1 cellular context compared by ENCODE assay signal in the genomic region with DNA sequence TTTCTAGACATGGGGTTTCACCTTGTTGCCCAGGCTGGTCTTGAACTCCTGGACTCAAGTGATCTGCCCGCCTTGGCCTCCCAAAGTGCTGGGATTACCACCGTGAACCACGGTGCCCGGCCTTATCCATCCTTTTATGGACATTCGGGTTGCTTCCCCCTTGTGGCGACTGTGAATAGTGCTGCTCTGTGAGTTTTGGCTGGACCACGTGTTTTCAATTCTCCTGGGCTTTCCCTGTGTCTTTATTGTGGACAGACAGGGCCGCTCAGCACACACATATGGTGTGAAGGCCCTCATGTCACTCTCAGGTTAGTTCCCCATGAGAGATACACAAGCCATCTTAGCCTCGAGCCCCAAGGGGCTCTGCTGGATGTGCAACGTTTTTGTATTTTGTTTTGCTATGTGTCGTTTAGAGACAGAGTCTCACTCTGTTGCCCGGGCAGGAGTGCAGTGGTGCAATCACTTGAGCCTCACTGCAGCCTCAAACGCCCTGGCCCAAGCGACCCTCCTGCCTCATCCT.
TF ChIP-seq lines count a peak whose summit lies in the region.

No MANE protein-coding gene starts in this region.

TF ChIP-seq in HepG2, 621 proteins besides CTCF, POLR2A, EP300 and RAD21 (continued from another document and continues in another):
- TF ChIP-seq ZNF609 (CRISPR knock-in tag; IDR thresholded peaks at IDR 0.05; ENCODE audit: borderline replicate concordance) (0 out of 2 replicates have a peak, but pooled peaks have one; percentile 9), ZNF34 (CRISPR knock-in tag; IDR thresholded peaks at IDR 0.05; ENCODE audit: borderline replicate concordance) (0 out of 2 replicates have a peak, but pooled peaks have one; percentile 31), POGZ (CRISPR knock-in tag; IDR thresholded peaks at IDR 0.05) (peak; percentile 30; the same call in 1 of the 2 replicates), FOSL2 (CRISPR knock-in tag; IDR thresholded peaks at IDR 0.05) (no peak), TEAD3 (CRISPR knock-in tag; optimal IDR thresholded peaks at IDR 0.05; ENCODE audit: borderline replicate concordance) (peak; percentile 67), SP4 (CRISPR knock-in tag; IDR thresholded peaks at IDR 0.05) (0 out of 2 replicates have a peak, but pooled peaks have one; percentile 29), REXO4 (CRISPR knock-in tag; IDR thresholded peaks at IDR 0.05; ENCODE audit: borderline replicate concordance) (no peak), ATRX (CRISPR knock-in tag; IDR thresholded peaks at IDR 0.05; ENCODE audit: borderline replicate concordance) (no peak), ZNF124 (CRISPR knock-in tag; IDR thresholded peaks at IDR 0.05) (no peak), ZNF24 (IDR thresholded peaks at IDR 0.05) (no peak), ZNF557 (CRISPR knock-in tag; IDR thresholded peaks at IDR 0.05) (no peak), KLF6 (CRISPR knock-in tag; IDR thresholded peaks at IDR 0.05) (no peak), TOE1 (CRISPR knock-in tag; IDR thresholded peaks at IDR 0.05) (no peak), NONO (IDR thresholded peaks at IDR 0.05) (no peak), NONO (CRISPR knock-in tag; conservative IDR thresholded peaks at IDR 0.05) (no peak), HNRNPL (IDR thresholded peaks at IDR 0.05; ENCODE audit: low read depth, low read length) (no peak), BRD4 (CRISPR knock-in tag; IDR thresholded peaks at IDR 0.05) (no peak), HDAC2 (CRISPR knock-in tag; IDR thresholded peaks at IDR 0.05) (0 out of 2 replicates have a peak, but pooled peaks have one; percentile 25), ZNF326 (CRISPR knock-in tag; IDR thresholded peaks at IDR 0.05; ENCODE audit: borderline replicate concordance) (no peak), DRAP1 (CRISPR knock-in tag; IDR thresholded peaks at IDR 0.05) (no peak), KDM5A (IDR thresholded peaks at IDR 0.05; ENCODE audit: borderline replicate concordance, low read length) (no peak), KDM2A (CRISPR knock-in tag; IDR thresholded peaks at IDR 0.05; ENCODE audit: borderline replicate concordance, low read depth) (peak; percentile 35; the same call in 1 of the 2 replicates), PAF1 (CRISPR knock-in tag; IDR thresholded peaks at IDR 0.05) (no peak), ZFP62 (CRISPR knock-in tag; IDR thresholded peaks at IDR 0.05) (no peak), ZNF83 (CRISPR knock-in tag; IDR thresholded peaks at IDR 0.05; ENCODE audit: borderline replicate concordance) (no peak), SSRP1 (CRISPR knock-in tag; IDR thresholded peaks at IDR 0.05) (no peak), TEAD2 (CRISPR knock-in tag; IDR thresholded peaks at IDR 0.05) (no peak), ZNF235 (CRISPR knock-in tag; IDR thresholded peaks at IDR 0.05; ENCODE audit: borderline replicate concordance) (no peak), HOXD1 (CRISPR knock-in tag; IDR thresholded peaks at IDR 0.05) (no peak), ZNF17 (CRISPR knock-in tag; IDR thresholded peaks at IDR 0.05) (no peak)
- TF ChIP-seq, protein P1, sequence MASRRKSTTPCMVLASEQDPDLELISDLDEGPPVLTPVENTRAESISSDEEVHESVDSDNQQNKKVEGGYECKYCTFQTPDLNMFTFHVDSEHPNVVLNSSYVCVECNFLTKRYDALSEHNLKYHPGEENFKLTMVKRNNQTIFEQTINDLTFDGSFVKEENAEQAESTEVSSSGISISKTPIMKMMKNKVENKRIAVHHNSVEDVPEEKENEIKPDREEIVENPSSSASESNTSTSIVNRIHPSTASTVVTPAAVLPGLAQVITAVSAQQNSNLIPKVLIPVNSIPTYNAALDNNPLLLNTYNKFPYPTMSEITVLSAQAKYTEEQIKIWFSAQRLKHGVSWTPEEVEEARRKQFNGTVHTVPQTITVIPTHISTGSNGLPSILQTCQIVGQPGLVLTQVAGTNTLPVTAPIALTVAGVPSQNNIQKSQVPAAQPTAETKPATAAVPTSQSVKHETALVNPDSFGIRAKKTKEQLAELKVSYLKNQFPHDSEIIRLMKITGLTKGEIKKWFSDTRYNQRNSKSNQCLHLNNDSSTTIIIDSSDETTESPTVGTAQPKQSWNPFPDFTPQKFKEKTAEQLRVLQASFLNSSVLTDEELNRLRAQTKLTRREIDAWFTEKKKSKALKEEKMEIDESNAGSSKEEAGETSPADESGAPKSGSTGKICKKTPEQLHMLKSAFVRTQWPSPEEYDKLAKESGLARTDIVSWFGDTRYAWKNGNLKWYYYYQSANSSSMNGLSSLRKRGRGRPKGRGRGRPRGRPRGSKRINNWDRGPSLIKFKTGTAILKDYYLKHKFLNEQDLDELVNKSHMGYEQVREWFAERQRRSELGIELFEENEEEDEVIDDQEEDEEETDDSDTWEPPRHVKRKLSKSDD (CRISPR knock-in tag; IDR thresholded peaks at IDR 0.05; ENCODE audit: low read depth): no peak
- TF ChIP-seq, protein P2, sequence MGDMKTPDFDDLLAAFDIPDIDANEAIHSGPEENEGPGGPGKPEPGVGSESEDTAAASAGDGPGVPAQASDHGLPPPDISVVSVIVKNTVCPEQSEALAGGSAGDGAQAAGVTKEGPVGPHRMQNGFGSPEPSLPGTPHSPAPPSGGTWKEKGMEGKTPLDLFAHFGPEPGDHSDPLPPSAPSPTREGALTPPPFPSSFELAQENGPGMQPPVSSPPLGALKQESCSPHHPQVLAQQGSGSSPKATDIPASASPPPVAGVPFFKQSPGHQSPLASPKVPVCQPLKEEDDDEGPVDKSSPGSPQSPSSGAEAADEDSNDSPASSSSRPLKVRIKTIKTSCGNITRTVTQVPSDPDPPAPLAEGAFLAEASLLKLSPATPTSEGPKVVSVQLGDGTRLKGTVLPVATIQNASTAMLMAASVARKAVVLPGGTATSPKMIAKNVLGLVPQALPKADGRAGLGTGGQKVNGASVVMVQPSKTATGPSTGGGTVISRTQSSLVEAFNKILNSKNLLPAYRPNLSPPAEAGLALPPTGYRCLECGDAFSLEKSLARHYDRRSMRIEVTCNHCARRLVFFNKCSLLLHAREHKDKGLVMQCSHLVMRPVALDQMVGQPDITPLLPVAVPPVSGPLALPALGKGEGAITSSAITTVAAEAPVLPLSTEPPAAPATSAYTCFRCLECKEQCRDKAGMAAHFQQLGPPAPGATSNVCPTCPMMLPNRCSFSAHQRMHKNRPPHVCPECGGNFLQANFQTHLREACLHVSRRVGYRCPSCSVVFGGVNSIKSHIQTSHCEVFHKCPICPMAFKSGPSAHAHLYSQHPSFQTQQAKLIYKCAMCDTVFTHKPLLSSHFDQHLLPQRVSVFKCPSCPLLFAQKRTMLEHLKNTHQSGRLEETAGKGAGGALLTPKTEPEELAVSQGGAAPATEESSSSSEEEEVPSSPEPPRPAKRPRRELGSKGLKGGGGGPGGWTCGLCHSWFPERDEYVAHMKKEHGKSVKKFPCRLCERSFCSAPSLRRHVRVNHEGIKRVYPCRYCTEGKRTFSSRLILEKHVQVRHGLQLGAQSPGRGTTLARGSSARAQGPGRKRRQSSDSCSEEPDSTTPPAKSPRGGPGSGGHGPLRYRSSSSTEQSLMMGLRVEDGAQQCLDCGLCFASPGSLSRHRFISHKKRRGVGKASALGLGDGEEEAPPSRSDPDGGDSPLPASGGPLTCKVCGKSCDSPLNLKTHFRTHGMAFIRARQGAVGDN (CRISPR knock-in tag; IDR thresholded peaks at IDR 0.05): peak; percentile 47
- TF ChIP-seq, protein P3, sequence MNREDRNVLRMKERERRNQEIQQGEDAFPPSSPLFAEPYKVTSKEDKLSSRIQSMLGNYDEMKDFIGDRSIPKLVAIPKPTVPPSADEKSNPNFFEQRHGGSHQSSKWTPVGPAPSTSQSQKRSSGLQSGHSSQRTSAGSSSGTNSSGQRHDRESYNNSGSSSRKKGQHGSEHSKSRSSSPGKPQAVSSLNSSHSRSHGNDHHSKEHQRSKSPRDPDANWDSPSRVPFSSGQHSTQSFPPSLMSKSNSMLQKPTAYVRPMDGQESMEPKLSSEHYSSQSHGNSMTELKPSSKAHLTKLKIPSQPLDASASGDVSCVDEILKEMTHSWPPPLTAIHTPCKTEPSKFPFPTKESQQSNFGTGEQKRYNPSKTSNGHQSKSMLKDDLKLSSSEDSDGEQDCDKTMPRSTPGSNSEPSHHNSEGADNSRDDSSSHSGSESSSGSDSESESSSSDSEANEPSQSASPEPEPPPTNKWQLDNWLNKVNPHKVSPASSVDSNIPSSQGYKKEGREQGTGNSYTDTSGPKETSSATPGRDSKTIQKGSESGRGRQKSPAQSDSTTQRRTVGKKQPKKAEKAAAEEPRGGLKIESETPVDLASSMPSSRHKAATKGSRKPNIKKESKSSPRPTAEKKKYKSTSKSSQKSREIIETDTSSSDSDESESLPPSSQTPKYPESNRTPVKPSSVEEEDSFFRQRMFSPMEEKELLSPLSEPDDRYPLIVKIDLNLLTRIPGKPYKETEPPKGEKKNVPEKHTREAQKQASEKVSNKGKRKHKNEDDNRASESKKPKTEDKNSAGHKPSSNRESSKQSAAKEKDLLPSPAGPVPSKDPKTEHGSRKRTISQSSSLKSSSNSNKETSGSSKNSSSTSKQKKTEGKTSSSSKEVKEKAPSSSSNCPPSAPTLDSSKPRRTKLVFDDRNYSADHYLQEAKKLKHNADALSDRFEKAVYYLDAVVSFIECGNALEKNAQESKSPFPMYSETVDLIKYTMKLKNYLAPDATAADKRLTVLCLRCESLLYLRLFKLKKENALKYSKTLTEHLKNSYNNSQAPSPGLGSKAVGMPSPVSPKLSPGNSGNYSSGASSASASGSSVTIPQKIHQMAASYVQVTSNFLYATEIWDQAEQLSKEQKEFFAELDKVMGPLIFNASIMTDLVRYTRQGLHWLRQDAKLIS (CRISPR knock-in tag; IDR thresholded peaks at IDR 0.05): no peak
- TF ChIP-seq, protein P4, sequence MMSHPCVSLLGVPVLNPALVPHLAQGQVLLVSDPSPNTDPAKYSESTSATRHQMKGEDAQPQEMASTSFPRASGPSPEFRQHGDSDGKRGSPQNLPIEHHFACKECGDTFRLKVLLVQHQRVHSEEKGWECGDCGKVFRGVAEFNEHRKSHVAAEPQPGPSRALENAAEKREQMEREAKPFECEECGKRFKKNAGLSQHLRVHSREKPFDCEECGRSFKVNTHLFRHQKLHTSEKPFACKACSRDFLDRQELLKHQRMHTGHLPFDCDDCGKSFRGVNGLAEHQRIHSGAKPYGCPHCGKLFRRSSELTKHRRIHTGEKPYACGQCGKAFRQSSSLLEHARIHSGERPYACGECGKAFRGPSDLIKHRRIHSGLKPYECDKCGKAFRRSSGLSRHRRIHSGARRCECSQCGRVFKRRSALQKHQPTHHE (CRISPR knock-in tag; IDR thresholded peaks at IDR 0.05; ENCODE audit: borderline replicate concordance): no peak
- TF ChIP-seq, protein P5, sequence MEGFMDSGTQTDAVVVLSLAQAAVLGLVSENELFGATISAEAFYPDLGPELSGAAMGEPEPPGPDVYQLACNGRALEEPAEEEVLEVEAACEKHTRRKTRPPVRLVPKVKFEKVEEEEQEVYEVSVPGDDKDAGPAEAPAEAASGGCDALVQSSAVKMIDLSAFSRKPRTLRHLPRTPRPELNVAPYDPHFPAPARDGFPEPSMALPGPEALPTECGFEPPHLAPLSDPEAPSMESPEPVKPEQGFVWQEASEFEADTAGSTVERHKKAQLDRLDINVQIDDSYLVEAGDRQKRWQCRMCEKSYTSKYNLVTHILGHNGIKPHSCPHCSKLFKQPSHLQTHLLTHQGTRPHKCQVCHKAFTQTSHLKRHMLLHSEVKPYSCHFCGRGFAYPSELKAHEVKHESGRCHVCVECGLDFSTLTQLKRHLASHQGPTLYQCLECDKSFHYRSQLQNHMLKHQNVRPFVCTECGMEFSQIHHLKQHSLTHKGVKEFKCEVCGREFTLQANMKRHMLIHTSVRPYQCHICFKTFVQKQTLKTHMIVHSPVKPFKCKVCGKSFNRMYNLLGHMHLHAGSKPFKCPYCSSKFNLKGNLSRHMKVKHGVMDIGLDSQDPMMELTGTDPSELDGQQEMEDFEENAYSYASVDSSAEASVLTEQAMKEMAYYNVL (CRISPR knock-in tag; IDR thresholded peaks at IDR 0.05; ENCODE audit: borderline replicate concordance): no peak
- TF ChIP-seq, protein P6, sequence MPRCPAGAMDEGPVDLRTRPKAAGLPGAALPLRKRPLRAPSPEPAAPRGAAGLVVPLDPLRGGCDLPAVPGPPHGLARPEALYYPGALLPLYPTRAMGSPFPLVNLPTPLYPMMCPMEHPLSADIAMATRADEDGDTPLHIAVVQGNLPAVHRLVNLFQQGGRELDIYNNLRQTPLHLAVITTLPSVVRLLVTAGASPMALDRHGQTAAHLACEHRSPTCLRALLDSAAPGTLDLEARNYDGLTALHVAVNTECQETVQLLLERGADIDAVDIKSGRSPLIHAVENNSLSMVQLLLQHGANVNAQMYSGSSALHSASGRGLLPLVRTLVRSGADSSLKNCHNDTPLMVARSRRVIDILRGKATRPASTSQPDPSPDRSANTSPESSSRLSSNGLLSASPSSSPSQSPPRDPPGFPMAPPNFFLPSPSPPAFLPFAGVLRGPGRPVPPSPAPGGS (CRISPR knock-in tag; IDR thresholded peaks at IDR 0.05): no peak
